Comparison of ENCODE assay signal across 8 cellular contexts in the genomic region with DNA sequence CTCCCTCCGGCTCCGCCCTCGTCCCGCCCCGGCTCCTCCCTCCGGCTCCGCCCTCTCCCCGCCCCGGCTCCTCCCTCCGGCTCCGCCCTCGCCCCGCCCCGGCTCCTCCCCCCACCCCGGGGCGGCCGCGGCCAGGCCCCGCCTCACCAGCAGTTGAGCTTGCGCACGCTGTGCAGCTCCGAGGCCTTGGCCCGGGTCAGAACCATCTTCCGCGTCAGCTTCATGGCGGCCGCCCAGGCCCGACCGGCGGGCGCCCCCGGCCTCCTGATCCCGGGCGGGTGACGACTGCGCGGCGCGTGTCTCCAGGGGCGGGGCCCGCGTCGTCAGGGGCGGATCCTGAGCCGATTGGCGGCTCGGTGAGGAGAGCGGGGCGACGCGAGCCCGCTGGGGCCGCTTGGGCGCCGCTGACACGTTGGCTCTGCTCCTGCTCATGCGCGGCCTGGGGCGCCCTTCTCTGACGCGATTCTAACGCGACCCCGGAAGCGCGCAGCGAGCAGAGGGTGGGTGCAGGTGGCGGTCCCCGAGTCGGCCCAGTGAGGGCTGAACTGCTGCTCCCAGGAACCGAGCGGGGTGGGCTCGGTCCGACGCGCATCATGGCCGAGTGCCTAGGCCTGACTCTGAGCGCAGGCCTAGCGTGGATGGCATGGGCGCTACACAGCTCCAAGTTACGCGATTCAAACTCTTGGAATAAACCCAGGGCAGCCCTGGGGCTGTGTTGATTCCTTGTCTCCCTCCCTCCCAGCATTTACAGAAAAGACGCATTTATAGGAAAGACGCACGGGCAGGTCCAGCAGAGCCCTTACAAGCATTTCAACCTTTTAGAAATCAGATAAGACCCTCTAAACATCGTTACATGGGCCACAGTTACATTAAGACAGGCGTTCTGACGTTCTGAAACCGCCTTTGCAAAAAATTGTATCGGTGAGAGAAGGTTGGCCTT. TPM values are rescaled to one million over a fixed set of nuclear protein-coding genes. Genes with fewer than 3 reads are reported as not detected.
DNase-seq lines count a peak whose midpoint lies in the region; ATAC-seq, FAIRE-seq and TF ChIP-seq lines count a peak whose summit lies in the region.

A gene (minus strand): TSS at position 420 of the 940 bp plus-strand sequence. CDS start 196 bp downstream, at position 224.

- peaks cover 38% of the 10 kb centered on the region for H3K4me1 Mint-ChIP-seq in WTC11

- POLR2A ChIA-PET in WTC11 (lab: Charles Lee) = interaction anchor here (1.6 kb wide), 1 partner anchor 116 kb away, joined by 4 read pairs; a partner anchor contains a TSS

- peak; percentile 89 for ATAC-seq in GM19023 (IDR thresholded peaks at IDR 0.05; ENCODE audit: unreplicated experiment)
- ATAC-seq in HG03196 (IDR thresholded peaks at IDR 0.05; ENCODE audit: unreplicated experiment) = peak; percentile 89
- peak; percentile 90 for ATAC-seq in WTC11

- peak within 1 kb of the TSS; percentile 93 for H3K27ac Mint-ChIP-seq in WTC11

- H3K27me3 ChIP-seq in bronchial epithelial cell (ENCODE audit: control insufficient read depth, insufficient read depth, low read length) (no peaks in the 10 kb centered on the region), smooth muscle cell (ENCODE audit: low read depth) (no peaks in the 10 kb centered on the region)

- peak within 1 kb of the TSS; percentile 100 for H3K27ac ChIP-seq in smooth muscle cell (ENCODE audit: low read depth)

- CTCF ChIA-PET in WTC11 (lab: Charles Lee) = interaction anchor here (0.9 to 2.1 kb wide), 9 partner anchors 10 to 728 kb away, joined by 3 to 13 read pairs (median 4); a partner anchor contains a TSS

- H3K4me3 Mint-ChIP-seq in WTC11 = peak within 1 kb of the TSS; percentile 84

- DNase-seq in AG08396 (ENCODE audit: low spot score) = peak; percentile 98
- peak; percentile 94 for DNase-seq in NCI-H226
- DNase-seq in WTC11 (ENCODE audit: low spot score) = peak; percentile 95
- peak; percentile 78 for DNase-seq in bronchial epithelial cell (ENCODE audit: low read depth)
- peak; percentile 98 for DNase-seq in iPS-NIHi7 (ENCODE audit: extremely low spot score)
- DNase-seq in smooth muscle cell (lab: John Stamatoyannopoulos, UW; ENCODE audit: unreplicated experiment) = peak; percentile 87

- H3K36me3 ChIP-seq in bronchial epithelial cell (ENCODE audit: control insufficient read depth, insufficient read depth, low read length) (no peaks in the 10 kb centered on the region), smooth muscle cell (ENCODE audit: low read depth) (no peaks in the 10 kb centered on the region)

- 5% methylated on average over 59 of the region's 90 CpGs for WGBS in smooth muscle cell (ENCODE audit: low lambda C conversion rate)

- TF ChIP-seq CTCF in WTC11 (IDR thresholded peaks at IDR 0.05) = no peak
- TF ChIP-seq CTCF in bronchial epithelial cell (IDR thresholded peaks at IDR 0.05; ENCODE audit: insufficient read depth, low read length, severe bottlenecking) = no peak
- TF ChIP-seq CTCF in smooth muscle cell (IDR thresholded peaks at IDR 0.05; ENCODE audit: borderline replicate concordance, insufficient read depth, poor library complexity, severe bottlenecking) = no peak

- H3K9me3 Mint-ChIP-seq in WTC11 = no peaks in the 10 kb centered on the region

- peak within 1 kb of the TSS; percentile 95 for H3K4me2 ChIP-seq in smooth muscle cell

- FAIRE-seq in bronchial epithelial cell (lab: Jason Lieb, UNC) = no peak

- H2AFZ ChIP-seq in smooth muscle cell (ENCODE audit: low read depth) = peak within 1 kb of the TSS; percentile 86

- H3K27me3 Mint-ChIP-seq in WTC11 (ENCODE audit: low read depth) = no peaks in the 10 kb centered on the region

- H3K79me2 ChIP-seq in smooth muscle cell (ENCODE audit: low read depth) = no peaks in the 10 kb centered on the region

- peak within 1 kb of the TSS; percentile 99 for H3K4me3 ChIP-seq in bronchial epithelial cell (ENCODE audit: low read depth, low read length)
- H3K4me3 ChIP-seq in smooth muscle cell = peak within 1 kb of the TSS; percentile 92

- H3K9ac ChIP-seq in smooth muscle cell (ENCODE audit: low read depth) = peak within 1 kb of the TSS; percentile 100

- H3K4me1 ChIP-seq in smooth muscle cell (ENCODE audit: low read depth) = no peaks in the 10 kb centered on the region

- no peaks in the 10 kb centered on the region for H3K36me3 Mint-ChIP-seq in WTC11

- no peaks in the 10 kb centered on the region for H3K9me3 ChIP-seq in smooth muscle cell (replicated peaks; ENCODE audit: low read depth)

- H4K20me1 ChIP-seq in smooth muscle cell (ENCODE audit: low read depth) = no peaks in the 10 kb centered on the region

- peaks cover 13% of the 10 kb centered on the region for H3F3A ChIP-seq in smooth muscle cell (ENCODE audit: low read depth)

TF ChIP-seq in WTC11, 78 proteins besides CTCF, POLR2A, EP300 and RAD21 (continues in another document):
- TF ChIP-seq ZNF219 (CRISPR knock-in tag; IDR thresholded peaks at IDR 0.05; ENCODE audit: borderline replicate concordance) = no peak
- peak; percentile 43; the same call in 1 of the 2 replicates for TF ChIP-seq GABPB1 (CRISPR knock-in tag; IDR thresholded peaks at IDR 0.05)
- peak; percentile 94 for TF ChIP-seq FOXK1 (CRISPR knock-in tag; IDR thresholded peaks at IDR 0.05)
- TF ChIP-seq, protein P1, sequence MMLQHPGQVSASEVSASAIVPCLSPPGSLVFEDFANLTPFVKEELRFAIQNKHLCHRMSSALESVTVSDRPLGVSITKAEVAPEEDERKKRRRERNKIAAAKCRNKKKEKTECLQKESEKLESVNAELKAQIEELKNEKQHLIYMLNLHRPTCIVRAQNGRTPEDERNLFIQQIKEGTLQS (CRISPR knock-in tag; conservative IDR thresholded peaks at IDR 0.05) = no peak
- TF ChIP-seq ZNF232 (CRISPR knock-in tag; IDR thresholded peaks at IDR 0.05) = no peak
- TF ChIP-seq, protein P2, sequence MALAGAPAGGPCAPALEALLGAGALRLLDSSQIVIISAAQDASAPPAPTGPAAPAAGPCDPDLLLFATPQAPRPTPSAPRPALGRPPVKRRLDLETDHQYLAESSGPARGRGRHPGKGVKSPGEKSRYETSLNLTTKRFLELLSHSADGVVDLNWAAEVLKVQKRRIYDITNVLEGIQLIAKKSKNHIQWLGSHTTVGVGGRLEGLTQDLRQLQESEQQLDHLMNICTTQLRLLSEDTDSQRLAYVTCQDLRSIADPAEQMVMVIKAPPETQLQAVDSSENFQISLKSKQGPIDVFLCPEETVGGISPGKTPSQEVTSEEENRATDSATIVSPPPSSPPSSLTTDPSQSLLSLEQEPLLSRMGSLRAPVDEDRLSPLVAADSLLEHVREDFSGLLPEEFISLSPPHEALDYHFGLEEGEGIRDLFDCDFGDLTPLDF (CRISPR knock-in tag; IDR thresholded peaks at IDR 0.05) = no peak
- TF ChIP-seq HMGA2 (CRISPR knock-in tag; IDR thresholded peaks at IDR 0.05) = no peak
- no peak for TF ChIP-seq NR2C2 (CRISPR knock-in tag; IDR thresholded peaks at IDR 0.05)
- TF ChIP-seq, protein P3, sequence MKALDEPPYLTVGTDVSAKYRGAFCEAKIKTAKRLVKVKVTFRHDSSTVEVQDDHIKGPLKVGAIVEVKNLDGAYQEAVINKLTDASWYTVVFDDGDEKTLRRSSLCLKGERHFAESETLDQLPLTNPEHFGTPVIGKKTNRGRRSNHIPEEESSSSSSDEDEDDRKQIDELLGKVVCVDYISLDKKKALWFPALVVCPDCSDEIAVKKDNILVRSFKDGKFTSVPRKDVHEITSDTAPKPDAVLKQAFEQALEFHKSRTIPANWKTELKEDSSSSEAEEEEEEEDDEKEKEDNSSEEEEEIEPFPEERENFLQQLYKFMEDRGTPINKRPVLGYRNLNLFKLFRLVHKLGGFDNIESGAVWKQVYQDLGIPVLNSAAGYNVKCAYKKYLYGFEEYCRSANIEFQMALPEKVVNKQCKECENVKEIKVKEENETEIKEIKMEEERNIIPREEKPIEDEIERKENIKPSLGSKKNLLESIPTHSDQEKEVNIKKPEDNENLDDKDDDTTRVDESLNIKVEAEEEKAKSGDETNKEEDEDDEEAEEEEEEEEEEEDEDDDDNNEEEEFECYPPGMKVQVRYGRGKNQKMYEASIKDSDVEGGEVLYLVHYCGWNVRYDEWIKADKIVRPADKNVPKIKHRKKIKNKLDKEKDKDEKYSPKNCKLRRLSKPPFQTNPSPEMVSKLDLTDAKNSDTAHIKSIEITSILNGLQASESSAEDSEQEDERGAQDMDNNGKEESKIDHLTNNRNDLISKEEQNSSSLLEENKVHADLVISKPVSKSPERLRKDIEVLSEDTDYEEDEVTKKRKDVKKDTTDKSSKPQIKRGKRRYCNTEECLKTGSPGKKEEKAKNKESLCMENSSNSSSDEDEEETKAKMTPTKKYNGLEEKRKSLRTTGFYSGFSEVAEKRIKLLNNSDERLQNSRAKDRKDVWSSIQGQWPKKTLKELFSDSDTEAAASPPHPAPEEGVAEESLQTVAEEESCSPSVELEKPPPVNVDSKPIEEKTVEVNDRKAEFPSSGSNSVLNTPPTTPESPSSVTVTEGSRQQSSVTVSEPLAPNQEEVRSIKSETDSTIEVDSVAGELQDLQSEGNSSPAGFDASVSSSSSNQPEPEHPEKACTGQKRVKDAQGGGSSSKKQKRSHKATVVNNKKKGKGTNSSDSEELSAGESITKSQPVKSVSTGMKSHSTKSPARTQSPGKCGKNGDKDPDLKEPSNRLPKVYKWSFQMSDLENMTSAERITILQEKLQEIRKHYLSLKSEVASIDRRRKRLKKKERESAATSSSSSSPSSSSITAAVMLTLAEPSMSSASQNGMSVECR (CRISPR knock-in tag; IDR thresholded peaks at IDR 0.05; ENCODE audit: borderline replicate concordance) = peak; percentile 83; the same call in 1 of the 2 replicates
- TF ChIP-seq, protein P4, sequence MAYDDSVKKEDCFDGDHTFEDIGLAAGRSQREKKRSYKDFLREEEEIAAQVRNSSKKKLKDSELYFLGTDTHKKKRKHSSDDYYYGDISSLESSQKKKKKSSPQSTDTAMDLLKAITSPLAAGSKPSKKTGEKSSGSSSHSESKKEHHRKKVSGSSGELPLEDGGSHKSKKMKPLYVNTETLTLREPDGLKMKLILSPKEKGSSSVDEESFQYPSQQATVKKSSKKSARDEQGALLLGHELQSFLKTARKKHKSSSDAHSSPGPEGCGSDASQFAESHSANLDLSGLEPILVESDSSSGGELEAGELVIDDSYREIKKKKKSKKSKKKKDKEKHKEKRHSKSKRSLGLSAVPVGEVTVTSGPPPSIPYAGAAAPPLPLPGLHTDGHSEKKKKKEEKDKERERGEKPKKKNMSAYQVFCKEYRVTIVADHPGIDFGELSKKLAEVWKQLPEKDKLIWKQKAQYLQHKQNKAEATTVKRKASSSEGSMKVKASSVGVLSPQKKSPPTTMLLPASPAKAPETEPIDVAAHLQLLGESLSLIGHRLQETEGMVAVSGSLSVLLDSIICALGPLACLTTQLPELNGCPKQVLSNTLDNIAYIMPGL (CRISPR knock-in tag; IDR thresholded peaks at IDR 0.05) = peak; percentile 44; the same call in 1 of the 2 replicates
- no peak for TF ChIP-seq ZNF121 (CRISPR knock-in tag; IDR thresholded peaks at IDR 0.05)
- TF ChIP-seq KAT7 (CRISPR knock-in tag; IDR thresholded peaks at IDR 0.05; ENCODE audit: borderline replicate concordance) = 0 out of 2 replicates have a peak, but pooled peaks have one; percentile 53

RNA-seq across cellular contexts. Expression of the gene that starts here (rescaled TPM):
- total RNA-seq in WTC11 (2021) (14.0 to 19.3 TPM (median 15.8 TPM) in 3 replicates), bronchial epithelial cell (5.4 and 6.1 TPM in 2 replicates), smooth muscle cell (6.5 and 12.4 TPM in 2 replicates)
- polyA plus RNA-seq in smooth muscle cell = 21.7 and 28.3 TPM in 2 replicates

Comparison
In these comparisons a context has a peak if more than half of its experiments do, and no peak if none do; other contexts are left out.
1. Peak in every context shown above with its lines: DNase-seq, ATAC-seq, H3K4me3 ChIP-seq and H3K27ac ChIP-seq.